Comparison of ENCODE assay signal across 1 cellular context in the genomic region with DNA sequence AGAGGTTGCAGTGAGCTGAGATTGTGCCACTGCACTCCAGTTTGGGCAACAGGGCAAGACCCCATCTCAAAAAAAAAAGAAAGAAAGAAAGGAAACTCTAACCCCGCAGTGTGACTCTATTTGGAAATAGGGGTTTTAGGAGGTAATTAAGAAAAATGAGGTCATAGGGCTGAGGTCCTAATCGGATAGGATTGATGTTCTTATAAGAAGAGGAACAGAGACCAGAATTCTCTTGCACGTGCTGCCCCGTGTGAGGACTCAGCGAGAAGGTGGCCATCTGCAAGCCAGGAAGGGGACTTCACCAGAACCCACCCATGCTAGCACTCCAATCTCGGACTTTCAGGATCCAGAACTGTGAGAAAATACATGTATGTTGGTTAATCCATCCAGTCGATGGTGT.
TF ChIP-seq lines count a peak whose summit lies in the region.

No MANE protein-coding gene starts in this region.

TF ChIP-seq in HepG2, 621 proteins besides CTCF, POLR2A, EP300 and RAD21:
- TF ChIP-seq REXO4 (CRISPR knock-in tag; IDR thresholded peaks at IDR 0.05; ENCODE audit: borderline replicate concordance) (no peak), ZNF816 (CRISPR knock-in tag; IDR thresholded peaks at IDR 0.05; ENCODE audit: borderline replicate concordance) (no peak)
TF ChIP-seq in HepG2: peak in this region for 0.
